ENCODE assay signal across 9 cellular contexts in genomic region chr11:269146-269890, GRCh38. TPM values are rescaled to one million over a fixed set of nuclear protein-coding genes. Genes with fewer than 3 reads are reported as not detected.
DNase-seq lines count a peak whose midpoint lies in the region; ATAC-seq, FAIRE-seq and TF ChIP-seq lines count a peak whose summit lies in the region.
"Had no signal": no experiment of that assay in that cellular context is flagged by ENCODE, and none has a peak within 500 bp of the region (broad histone marks: within the 10 kb centered on the region; RNA-seq: fewer than 3 reads in every experiment).

No MANE protein-coding gene starts in this region.

- peak; percentile 56 for DNase-seq in AG10803 (ENCODE audit: low read depth)
- peak; percentile 83 for DNase-seq in SW480 (ENCODE audit: low spot score)
- peak; percentile 71 for DNase-seq in epithelial cell of esophagus (ENCODE audit: low read depth)
- peak; percentile 35 for DNase-seq in renal cortical epithelial cell (ENCODE audit: low read depth)
- DNase-seq in RCC 7860 (ENCODE audit: low spot score): no peak
- no peak for DNase-seq in G401 (ENCODE audit: low spot score)

- ATAC-seq in HG03175 (IDR thresholded peaks at IDR 0.05; ENCODE audit: unreplicated experiment): peak; percentile 64

- TF ChIP-seq CTCF in AG10803 (conservative IDR thresholded peaks at IDR 0.05; ENCODE audit: low read length): 0 out of 2 replicates have a peak, but pooled peaks have one; percentile 12
- TF ChIP-seq CTCF in epithelial cell of esophagus (IDR thresholded peaks at IDR 0.05; ENCODE audit: insufficient read depth, low read depth, low read length, missing control alignments): peak; percentile 24

- peak; percentile 45 for TF ChIP-seq POLR2A in GM19193 (IDR thresholded peaks at IDR 0.05; ENCODE audit: extremely low read depth, insufficient read depth, insufficient read length)

- in situ Hi-C loops in G401 (cut with HindIII; ENCODE audit: low sequenced_read_pairs): no loop called here

- peak overlapping the region; percentile 30 for H3K4me3 ChIP-seq in AG10803 (ENCODE audit: low read length)
- no peak overlapping the region for H3K4me3 ChIP-seq in epithelial cell of esophagus (ENCODE audit: low read length)

- no peak for FAIRE-seq in RCC 7860 (lab: Jason Lieb, UNC)
- FAIRE-seq: endothelial cell of umbilical vein had no signal

RNA-seq across cellular contexts. Expression of gene NLRP6, which starts 8.9 kb away (rescaled TPM):
- total RNA-seq in renal cortical epithelial cell: not detected in 2 replicates
- total RNA-seq in G401 (2014; rRNA removed; shearing (Covaris generic)): not detected in 2 replicates
- total RNA-seq: endothelial cell of umbilical vein had no signal

RNA-seq across cellular contexts. Expression of gene PGGHG, which starts 19.6 kb away (rescaled TPM):
- 8.8 and 12.9 TPM in 2 replicates for total RNA-seq in renal cortical epithelial cell
- total RNA-seq in G401 (2014; rRNA removed; shearing (Covaris generic)): 18.8 and 20.4 TPM in 2 replicates

RNA-seq across cellular contexts. Expression of gene IFITM5, which starts 30.0 kb away (rescaled TPM):
- not detected in 2 replicates for total RNA-seq in renal cortical epithelial cell
- total RNA-seq in G401 (2014; rRNA removed; shearing (Covaris generic)): not detected in 2 replicates
- total RNA-seq: endothelial cell of umbilical vein had no signal

RNA-seq across cellular contexts. Expression of gene PSMD13, which starts 32.5 kb away (rescaled TPM):
- total RNA-seq in renal cortical epithelial cell: 74.2 and 172 TPM in 2 replicates
- total RNA-seq in G401 (2014; rRNA removed; shearing (Covaris generic)): 175 and 208 TPM in 2 replicates

RNA-seq across cellular contexts. Expression of gene SIRT3, which starts 33.2 kb away (rescaled TPM):
- 4.3 and 10.0 TPM in 2 replicates for total RNA-seq in renal cortical epithelial cell
- total RNA-seq in G401 (2014; rRNA removed; shearing (Covaris generic)): 19.3 and 22.5 TPM in 2 replicates

Comparison
In these comparisons a context has a peak if more than half of its experiments do, and no peak if none do; other contexts are left out.
1. DNase-seq: peak in AG10803 (single experiment), SW480 (single experiment), epithelial cell of esophagus (single experiment) and renal cortical epithelial cell (single experiment); none in RCC 7860 (single experiment) and G401 (single experiment).